In the genomic region with DNA sequence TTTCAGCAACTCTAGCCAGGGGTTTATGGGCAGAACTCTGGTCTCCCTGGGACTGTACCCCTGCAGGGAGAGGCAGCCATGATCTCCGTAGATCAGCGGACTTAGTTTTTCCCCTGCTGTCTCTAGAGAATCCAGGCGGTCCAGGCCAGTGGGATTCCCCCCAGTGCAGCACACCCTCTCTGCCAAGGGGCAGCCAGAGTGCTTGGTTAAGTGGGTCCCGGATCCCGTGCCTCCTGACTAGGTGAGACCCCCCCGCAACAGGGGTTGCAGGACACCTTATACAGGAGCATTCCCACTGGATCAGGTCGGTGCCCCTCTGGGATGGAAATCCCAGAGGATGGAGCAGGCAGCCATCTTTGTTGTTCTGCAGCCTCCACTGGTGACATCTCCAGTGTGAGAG, we compare ENCODE assay signal across 1 cellular context.
TF ChIP-seq lines count a peak whose summit lies in the region.

No MANE protein-coding gene starts in this region.

TF ChIP-seq in H1, 55 proteins besides CTCF, POLR2A, EP300 and RAD21:
- TF ChIP-seq, protein P1, sequence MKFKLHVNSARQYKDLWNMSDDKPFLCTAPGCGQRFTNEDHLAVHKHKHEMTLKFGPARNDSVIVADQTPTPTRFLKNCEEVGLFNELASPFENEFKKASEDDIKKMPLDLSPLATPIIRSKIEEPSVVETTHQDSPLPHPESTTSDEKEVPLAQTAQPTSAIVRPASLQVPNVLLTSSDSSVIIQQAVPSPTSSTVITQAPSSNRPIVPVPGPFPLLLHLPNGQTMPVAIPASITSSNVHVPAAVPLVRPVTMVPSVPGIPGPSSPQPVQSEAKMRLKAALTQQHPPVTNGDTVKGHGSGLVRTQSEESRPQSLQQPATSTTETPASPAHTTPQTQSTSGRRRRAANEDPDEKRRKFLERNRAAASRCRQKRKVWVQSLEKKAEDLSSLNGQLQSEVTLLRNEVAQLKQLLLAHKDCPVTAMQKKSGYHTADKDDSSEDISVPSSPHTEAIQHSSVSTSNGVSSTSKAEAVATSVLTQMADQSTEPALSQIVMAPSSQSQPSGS (IDR thresholded peaks at IDR 0.05; ENCODE audit: low read length), result no peak
- TF ChIP-seq TBP (IDR thresholded peaks at IDR 0.05; ENCODE audit: low read depth, low read length), result no peak
- no peak for TF ChIP-seq NRF1 (IDR thresholded peaks at IDR 0.05; ENCODE audit: low read depth, low read length)
- no peak for TF ChIP-seq RBBP5 (IDR thresholded peaks at IDR 0.05; ENCODE audit: borderline replicate concordance, low read depth, low read length)
- TF ChIP-seq CHD1 (IDR thresholded peaks at IDR 0.05; ENCODE audit: low read depth, low read length), result no peak
- no peak for TF ChIP-seq RNF2 (IDR thresholded peaks at IDR 0.05; ENCODE audit: borderline replicate concordance, low read depth, low read length, missing control alignments, poor library complexity, severe bottlenecking)
- no peak for TF ChIP-seq RFX5 (IDR thresholded peaks at IDR 0.05; ENCODE audit: borderline replicate concordance, low read depth, low read length)
- no peak for TF ChIP-seq ZNF274 (IDR thresholded peaks at IDR 0.05; ENCODE audit: borderline replicate concordance, extremely low read depth, low read length)
- no peak for TF ChIP-seq GTF2F1 (IDR thresholded peaks at IDR 0.05; ENCODE audit: borderline replicate concordance, low read depth, low read length)
- TF ChIP-seq SAP30 (IDR thresholded peaks at IDR 0.05; ENCODE audit: insufficient read depth, insufficient replicate concordance, low read length), result no peak
